ENCODE assay signal across 10 cellular contexts in genomic region chr7:148541891-148542504, GRCh38. TPM values are rescaled to one million over a fixed set of nuclear protein-coding genes. Genes with fewer than 3 reads are reported as not detected.
"Had no signal": no experiment of that assay in that cellular context is flagged by ENCODE, and none has a peak within 500 bp of the region (broad histone marks: within the 10 kb centered on the region; RNA-seq: fewer than 3 reads in every experiment).

No MANE protein-coding gene starts in this region.

- ATAC-seq: GM23338 had no signal

- FAIRE-seq: H1, H54 had no signal

- H2AFZ ChIP-seq: GM23338 had no signal

- H3K4me2 ChIP-seq: GM23338 had no signal

- H3K4me3 ChIP-seq: GM23338 had no signal

- DNase-seq: H9, HCEC 1CT, HFFc6, KG1 had no signal

- H3K27ac ChIP-seq: HL-60 had no signal

RNA-seq across cellular contexts. Expression of gene C7orf33, which starts 48.6 kb away (rescaled TPM):
- total RNA-seq: GM23338, H1, H9, HFFc6, HT1080 had no signal
- polyA plus RNA-seq: GM23338, H1, IgD-negative memory B cell had no signal
